In the genomic region with DNA sequence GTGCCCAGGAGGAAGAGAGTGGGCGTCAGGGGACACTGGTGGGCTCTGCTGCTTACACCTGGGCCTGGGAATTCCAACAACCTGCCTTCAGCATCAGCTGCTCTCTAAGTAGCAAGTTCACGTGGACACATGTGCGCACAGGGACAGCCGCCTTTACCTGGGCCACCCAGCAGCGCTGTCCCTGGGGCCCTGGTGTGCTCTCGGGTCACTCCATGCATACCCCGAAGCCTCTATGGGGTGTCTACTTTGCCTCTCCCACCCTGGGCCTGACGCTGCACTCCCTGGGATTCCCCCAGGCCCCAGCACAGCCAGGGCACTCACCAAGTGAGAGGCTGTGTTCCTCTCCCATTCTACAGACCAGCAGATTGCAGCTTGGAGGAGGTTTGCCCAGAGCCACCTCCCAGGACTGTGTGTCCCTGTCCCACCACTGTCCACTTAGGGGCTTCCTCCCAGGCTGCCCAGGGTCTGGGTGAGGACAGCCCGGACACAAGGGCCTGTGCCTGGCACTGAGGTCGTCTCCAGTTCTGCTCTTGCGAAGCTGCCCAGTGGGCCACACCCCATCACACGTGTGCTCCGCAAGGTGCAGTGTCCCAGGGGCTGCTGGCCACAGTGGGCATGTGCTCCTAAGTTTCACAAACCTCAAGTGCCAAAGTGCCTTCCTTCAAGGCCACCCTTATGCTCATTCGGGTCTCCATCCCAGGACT, we compare ENCODE assay signal across 10 cellular contexts. TPM values are rescaled to one million over a fixed set of nuclear protein-coding genes. Genes with fewer than 3 reads are reported as not detected.
A peak's percentile ranks its signal among the peaks of the same experiment; 100 is the strongest.
DNase-seq lines count a peak whose midpoint lies in the region; FAIRE-seq and TF ChIP-seq lines count a peak whose summit lies in the region.
"Had no signal": no experiment of that assay in that cellular context is flagged by ENCODE, and none has a peak within 500 bp of the region (broad histone marks: within the 10 kb centered on the region; RNA-seq: fewer than 3 reads in every experiment).

No MANE protein-coding gene starts in this region.

- no peak for TF ChIP-seq CTCF in CD14-positive monocyte (IDR thresholded peaks at IDR 0.05)
- TF ChIP-seq CTCF in glutamatergic neuron (IDR thresholded peaks at IDR 0.05; ENCODE audit: partially characterized antibody, unreplicated experiment), result no peak
- TF ChIP-seq CTCF in progenitor cell of endocrine pancreas (IDR thresholded peaks at IDR 0.05; ENCODE audit: unreplicated experiment), result no peak

- no peak overlapping the region for H3K27ac ChIP-seq in small intestine (ENCODE audit: low read depth in 1 of 2, low read length in 1 of 2)

- no peaks in the 10 kb centered on the region for H3K27me3 ChIP-seq in small intestine (ENCODE audit: control insufficient read depth in 2 of 2, insufficient read depth in 2 of 2, low read length in 2 of 2)

- no peak overlapping the region for H3K4me3 ChIP-seq in small intestine (ENCODE audit: low read depth in 1 of 2, low read length in 2 of 2)

- CTCF ChIA-PET in activated CD4-positive, alpha-beta memory T cell treated with anti-CD3 and anti-CD28 coated beads, Interleukin-2, amount 10 ng/mL, durations not matched to agents 7 days and 5 days (lab: Charles Lee), result interaction anchor here (1.2 to 1.3 kb wide), 2 partner anchors 14 to 19 kb away, joined by 4 to 9 read pairs; no protein-coding TSS in a partner anchor

- no peak for FAIRE-seq in small intestine (lab: Jason Lieb, UNC)

- H3K27ac Mint-ChIP-seq in CD14-positive monocyte (peak overlapping the region; percentile 86 to 93 (median 90)), glutamatergic neuron (ENCODE audit: unreplicated experiment) (peak overlapping the region; percentile 55), progenitor cell of endocrine pancreas (peak overlapping the region; percentile 24)
- H3K27ac Mint-ChIP-seq in activated CD4-positive, alpha-beta memory T cell treated with anti-CD3 and anti-CD28 coated beads, Interleukin-2, amount 10 ng/mL, durations not matched to agents 7 days and 5 days, result peak overlapping the region; percentile 16

- H3K27me3 Mint-ChIP-seq in CD14-positive monocyte (ENCODE audit: low read depth in 3 of 3) (peaks cover 0 to 4% (median 0%) of the 10 kb centered on the region in 3 donors), glutamatergic neuron (ENCODE audit: unreplicated experiment) (no peaks in the 10 kb centered on the region), progenitor cell of endocrine pancreas (no peaks in the 10 kb centered on the region)
- H3K27me3 Mint-ChIP-seq in activated CD4-positive, alpha-beta memory T cell treated with anti-CD3 and anti-CD28 coated beads, Interleukin-2, amount 10 ng/mL, durations not matched to agents 7 days and 5 days, result no peaks in the 10 kb centered on the region

- no peaks in the 10 kb centered on the region for H3K36me3 ChIP-seq in small intestine (ENCODE audit: control insufficient read depth in 2 of 2, insufficient read depth in 2 of 2, low read length in 2 of 2)

- peaks cover 3 to 5% of the 10 kb centered on the region in 2 donors for H3K4me1 ChIP-seq in small intestine (ENCODE audit: control insufficient read depth in 2 of 2, insufficient read depth in 1 of 2, low read depth in 1 of 2, low read length in 1 of 2)

- H3K4me1 Mint-ChIP-seq in CD14-positive monocyte (peaks cover 74% of the 10 kb centered on the region), glutamatergic neuron (ENCODE audit: low read depth, unreplicated experiment) (peaks cover 21% of the 10 kb centered on the region), progenitor cell of endocrine pancreas (ENCODE audit: low read depth) (peaks cover 12% of the 10 kb centered on the region)
- H3K4me1 Mint-ChIP-seq in activated CD4-positive, alpha-beta memory T cell treated with anti-CD3 and anti-CD28 coated beads, Interleukin-2, amount 10 ng/mL, durations not matched to agents 7 days and 5 days, result peaks cover 59% of the 10 kb centered on the region

- DNase-seq in CD14-positive monocyte (ENCODE audit: low spot score), result peak; percentile 32
- DNase-seq in activated CD4-positive, alpha-beta memory T cell treated with anti-CD3 and anti-CD28 coated beads, Interleukin-2, amount 10 ng/mL, durations not matched to agents 7 days and 5 days, result no peak
- no peak for DNase-seq in glutamatergic neuron
- no peak for DNase-seq in progenitor cell of endocrine pancreas (ENCODE audit: low spot score, unreplicated experiment)
- DNase-seq in SHP77 (lab: John Stamatoyannopoulos, UW), result no peak
- DNase-seq in AG08395 (ENCODE audit: low spot score), result no peak
- no peak for DNase-seq in NCI-H1092 (lab: John Stamatoyannopoulos, UW)
- DNase-seq in small intestine, result no peak
- DNase-seq: NCI-H526 treated with DMSO at 0.1 percent for 48 hours, SK-N-SH had no signal

- H3K36me3 Mint-ChIP-seq in CD14-positive monocyte (peaks cover 71 to 91% of the 10 kb centered on the region in 2 donors), glutamatergic neuron (ENCODE audit: unreplicated experiment) (no peaks in the 10 kb centered on the region), progenitor cell of endocrine pancreas (ENCODE audit: insufficient read depth) (peaks cover 1% of the 10 kb centered on the region)
- H3K36me3 Mint-ChIP-seq in activated CD4-positive, alpha-beta memory T cell treated with anti-CD3 and anti-CD28 coated beads, Interleukin-2, amount 10 ng/mL, durations not matched to agents 7 days and 5 days (ENCODE audit: low read depth), result peaks cover 28% of the 10 kb centered on the region

- H3K9me3 Mint-ChIP-seq in CD14-positive monocyte, result no peaks in the 10 kb centered on the region
- H3K9me3 Mint-ChIP-seq in activated CD4-positive, alpha-beta memory T cell treated with anti-CD3 and anti-CD28 coated beads, Interleukin-2, amount 10 ng/mL, durations not matched to agents 7 days and 5 days, result no peaks in the 10 kb centered on the region
- no peaks in the 10 kb centered on the region for H3K9me3 Mint-ChIP-seq in glutamatergic neuron (ENCODE audit: unreplicated experiment)
- no peaks in the 10 kb centered on the region for H3K9me3 Mint-ChIP-seq in progenitor cell of endocrine pancreas (ENCODE audit: low read depth)

- WGBS in small intestine, 3 donors, result 82 to 87% (median 86%) methylated on average over 14 of the region's 14 CpGs

- POLR2A ChIA-PET in activated CD4-positive, alpha-beta memory T cell treated with anti-CD3 and anti-CD28 coated beads, Interleukin-2, amount 10 ng/mL, durations not matched to agents 7 days and 5 days (lab: Charles Lee), result interaction anchor here (1.2 kb wide), 1 partner anchor 31 kb away, joined by 3 read pairs; no protein-coding TSS in a partner anchor

- intact Hi-C loops in CD14-positive monocyte (cut with micrococcal nuclease), result no loop called here

- H3K4me3 Mint-ChIP-seq in CD14-positive monocyte (peak overlapping the region; percentile 7 to 35), glutamatergic neuron (ENCODE audit: unreplicated experiment) (peak overlapping the region; percentile 49), progenitor cell of endocrine pancreas (ENCODE audit: low read depth) (no peak overlapping the region)
- H3K4me3 Mint-ChIP-seq in activated CD4-positive, alpha-beta memory T cell treated with anti-CD3 and anti-CD28 coated beads, Interleukin-2, amount 10 ng/mL, durations not matched to agents 7 days and 5 days, result no peak overlapping the region

- H3K9me3 ChIP-seq in small intestine (ENCODE audit: control insufficient read depth, low read depth), result no peaks in the 10 kb centered on the region
- H3K9me3 ChIP-seq: SK-N-SH had no signal

RNA-seq across cellular contexts. Expression of a gene that starts 5.9 kb away (rescaled TPM):
- 100 to 1,000 TPM; 290 to 469 TPM for polyA plus RNA-seq in CD14-positive monocyte
- total RNA-seq in activated CD4-positive, alpha-beta memory T cell treated with anti-CD3 and anti-CD28 coated beads, Interleukin-2, amount 10 ng/mL, durations not matched to agents 7 days and 5 days, result 10 to 100 TPM; 36.9 to 37.4 TPM
- 29.4 TPM for total RNA-seq in glutamatergic neuron (ENCODE audit: unreplicated experiment)
- 38.1 and 39.5 TPM in 2 replicates for total RNA-seq in progenitor cell of endocrine pancreas
- polyA plus RNA-seq in small intestine, result 10 to 100 TPM; 29.4 to 64.0 (median 44.1) TPM

RNA-seq across cellular contexts. Expression of a gene that starts 32.1 kb away (rescaled TPM):
- polyA plus RNA-seq in CD14-positive monocyte (100 to 1,000 TPM; 130 to 137 TPM), small intestine (10 to 100 TPM; 39.3 to 45.6 (median 44.9) TPM)
- 10 to 100 TPM; 80.4 to 83.5 TPM for total RNA-seq in activated CD4-positive, alpha-beta memory T cell treated with anti-CD3 and anti-CD28 coated beads, Interleukin-2, amount 10 ng/mL, durations not matched to agents 7 days and 5 days
- total RNA-seq in glutamatergic neuron (ENCODE audit: unreplicated experiment) (55.8 TPM), progenitor cell of endocrine pancreas (19.3 and 20.4 TPM in 2 replicates)

RNA-seq across cellular contexts. Expression of a gene that starts 55.8 kb away (rescaled TPM):
- not detected for polyA plus RNA-seq in CD14-positive monocyte
- under 1 TPM in 1 of 2 experiments, not detected in 1; 0.05 TPM for total RNA-seq in activated CD4-positive, alpha-beta memory T cell treated with anti-CD3 and anti-CD28 coated beads, Interleukin-2, amount 10 ng/mL, durations not matched to agents 7 days and 5 days
- total RNA-seq in glutamatergic neuron (ENCODE audit: unreplicated experiment), result 336 TPM
- total RNA-seq in progenitor cell of endocrine pancreas, result 302 and 345 TPM in 2 replicates
- 10 to 100 TPM; 13.8 to 48.4 (median 19.2) TPM for polyA plus RNA-seq in small intestine

Comparison
In these comparisons a context has a peak if more than half of its experiments do, and no peak if none do; other contexts are left out.
1. H3K27ac Mint-ChIP-seq: peak in every context shown above with its lines; median percentile 90 in CD14-positive monocyte; 55 in glutamatergic neuron; 24 in progenitor cell of endocrine pancreas; 16 in activated CD4-positive, alpha-beta memory T cell treated with anti-CD3 and anti-CD28 coated beads, Interleukin-2, amount 10 ng/mL, durations not matched to agents 7 days and 5 days.
2. H3K4me3 Mint-ChIP-seq: peak in CD14-positive monocyte (2 of 2) and glutamatergic neuron (single experiment); none in activated CD4-positive, alpha-beta memory T cell treated with anti-CD3 and anti-CD28 coated beads, Interleukin-2, amount 10 ng/mL, durations not matched to agents 7 days and 5 days (single experiment) and progenitor cell of endocrine pancreas (single experiment).
3. RNA of a gene that starts 55.8 kb away (total RNA-seq): 302 to 345 TPM in progenitor cell of endocrine pancreas and 336 TPM in glutamatergic neuron (single experiment); 0.05 TPM in activated CD4-positive, alpha-beta memory T cell treated with anti-CD3 and anti-CD28 coated beads, Interleukin-2, amount 10 ng/mL, durations not matched to agents 7 days and 5 days; every median in the first group is over 100 times any median in the second.